29 cellular contexts compared by ENCODE assay signal in the genomic region with DNA sequence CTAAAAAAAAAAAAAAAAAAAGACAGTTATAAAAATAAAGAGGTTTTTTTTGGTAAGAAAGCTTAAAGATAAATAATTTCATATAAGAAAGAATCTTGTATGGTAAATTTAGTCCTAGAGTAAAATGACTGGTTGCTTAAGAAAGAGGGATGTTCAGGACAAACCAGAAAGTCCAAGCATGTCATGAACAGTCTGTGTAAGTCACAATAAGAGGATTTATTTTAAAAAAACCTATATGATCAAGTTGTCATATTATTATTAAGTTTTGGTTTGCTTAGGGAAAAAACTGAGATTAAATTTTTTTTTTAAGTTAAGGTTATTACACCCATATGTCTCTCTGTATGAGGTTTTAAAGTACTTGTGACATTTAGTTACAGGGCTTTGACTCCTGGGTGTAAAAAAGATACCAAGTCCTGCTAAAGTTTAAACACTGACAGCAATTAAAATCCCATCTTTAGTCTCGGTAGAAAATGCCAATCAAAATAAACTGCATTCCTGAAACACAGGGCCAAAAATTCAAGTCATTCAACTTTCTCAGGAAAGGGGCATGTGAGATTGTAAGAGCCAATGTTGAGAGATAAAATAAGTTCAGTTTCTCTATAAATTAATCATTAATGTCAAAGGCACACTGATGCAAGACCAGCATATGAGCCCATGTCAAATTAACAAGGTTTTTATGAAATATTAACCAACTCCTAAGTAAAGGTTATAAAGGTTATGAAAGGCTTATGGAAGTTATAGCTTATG. TPM values are rescaled to one million over a fixed set of nuclear protein-coding genes. Genes with fewer than 3 reads are reported as not detected.
DNase-seq lines count a peak whose midpoint lies in the region; TF ChIP-seq lines count a peak whose summit lies in the region.
"Had no signal": no experiment of that assay in that cellular context is flagged by ENCODE, and none has a peak within 500 bp of the region (broad histone marks: within the 10 kb centered on the region; RNA-seq: fewer than 3 reads in every experiment).

No MANE protein-coding gene starts in this region.

- peak overlapping the region; percentile 32 for H3K4me3 Mint-ChIP-seq in endothelial cell (ENCODE audit: unreplicated experiment)
- H3K4me3 Mint-ChIP-seq in activated naive CD4-positive, alpha-beta T cell treated with anti-CD3 and anti-CD28 coated beads, Interleukin-2, amount 10 ng/mL, durations not matched to agents 7 days and 5 days = no peak overlapping the region
- H3K4me3 Mint-ChIP-seq: activated CD4-positive, alpha-beta memory T cell treated with anti-CD3 and anti-CD28 coated beads for 36 hours; activated naive CD8-positive, alpha-beta T cell treated with anti-CD3 and anti-CD28 coated beads, Interleukin-2, amount 10 ng/mL, durations not matched to agents 7 days and 5 days; CD4-positive, alpha-beta T cell; mesothelial cell of epicardium; naive thymus-derived CD4-positive, alpha-beta T cell had no signal

- no peaks in the 10 kb centered on the region for H3K4me1 Mint-ChIP-seq in endothelial cell (ENCODE audit: unreplicated experiment)
- H3K4me1 Mint-ChIP-seq in activated naive CD4-positive, alpha-beta T cell treated with anti-CD3 and anti-CD28 coated beads, Interleukin-2, amount 10 ng/mL, durations not matched to agents 7 days and 5 days = peaks cover 18% of the 10 kb centered on the region
- H3K4me1 Mint-ChIP-seq: mesothelial cell of epicardium had no signal

- CTCF ChIA-PET in HEK293 (lab: Yijun Ruan, JAX) = interaction anchor here (0.7 to 1.0 kb wide), 2 partner anchors 23 to 35 kb away, joined by 8 to 10 read pairs; no protein-coding TSS in a partner anchor
- CTCF ChIA-PET in activated naive CD4-positive, alpha-beta T cell treated with anti-CD3 and anti-CD28 coated beads, Interleukin-2, amount 10 ng/mL, durations not matched to agents 7 days and 5 days (lab: Charles Lee) = no interaction called here

- peaks cover 3% of the 10 kb centered on the region for H3K27me3 Mint-ChIP-seq in endothelial cell (ENCODE audit: unreplicated experiment)
- H3K27me3 Mint-ChIP-seq in activated naive CD4-positive, alpha-beta T cell treated with anti-CD3 and anti-CD28 coated beads, Interleukin-2, amount 10 ng/mL, durations not matched to agents 7 days and 5 days = peaks cover 46% of the 10 kb centered on the region

- no peak overlapping the region for H3K4me3 ChIP-seq in HEK293 (ENCODE audit: low read depth, low read length)
- H3K4me3 ChIP-seq: esophagus muscularis mucosa, gastrocnemius medialis, left ventricle myocardium inferior, upper lobe of left lung had no signal

- DNase-seq in ELR (ENCODE audit: low read depth) = peak; percentile 37
- DNase-seq in NCI-H69 (lab: John Stamatoyannopoulos, UW) = peak; percentile 17
- no peak for DNase-seq in endothelial cell (ENCODE audit: low spot score)
- DNase-seq in activated naive CD4-positive, alpha-beta T cell treated with anti-CD3 and anti-CD28 coated beads, Interleukin-2, amount 10 ng/mL, durations not matched to agents 7 days and 5 days = no peak
- DNase-seq in NCI-H1436 (lab: John Stamatoyannopoulos, UW) = no peak
- no peak for DNase-seq in NCI-H774 (lab: John Stamatoyannopoulos, UW)
- no peak for DNase-seq in glomerular visceral epithelial cell (ENCODE audit: extremely low spot score)
- DNase-seq: activated CD4-positive, alpha-beta memory T cell treated with anti-CD3 and anti-CD28 coated beads for 36 hours; activated CD4-positive, CD25-positive, alpha-beta regulatory T cell; activated CD8-positive, alpha-beta memory T cell treated with anti-CD3 and anti-CD28 coated beads, Interleukin-2, amount 50 U/mL, for 48 hours; activated naive CD8-positive, alpha-beta T cell treated with anti-CD3 and anti-CD28 coated beads, Interleukin-2, amount 10 ng/mL, durations not matched to agents 7 days and 5 days; CD4-positive, alpha-beta T cell; effector memory CD4-positive, alpha-beta T cell; gastrocnemius medialis; hypothalamus; Kasumi-1; left ventricle myocardium inferior; naive thymus-derived CD4-positive, alpha-beta T cell; NCI-H1105; NCI-H2081; NCI-H526 treated with DMSO at 0.1 percent for 48 hours; small intestine; stimulated activated CD4-positive, alpha-beta T cell treated with anti-CD3 and anti-CD28 coated beads, Interleukin-2, amount 100 ng/mL, for 24 hours; upper lobe of left lung had no signal

- H3K36me3 ChIP-seq in HEK293 (ENCODE audit: control insufficient read depth in 2 of 2, insufficient read depth in 1 of 2, low read length in 2 of 2) = no peaks in the 10 kb centered on the region
- H3K36me3 ChIP-seq: esophagus muscularis mucosa, gastrocnemius medialis, left ventricle myocardium inferior, upper lobe of left lung had no signal

- H3K36me3 Mint-ChIP-seq in endothelial cell (ENCODE audit: low read depth, unreplicated experiment) = peaks cover 6% of the 10 kb centered on the region
- H3K36me3 Mint-ChIP-seq in activated naive CD4-positive, alpha-beta T cell treated with anti-CD3 and anti-CD28 coated beads, Interleukin-2, amount 10 ng/mL, durations not matched to agents 7 days and 5 days = peaks cover 31% of the 10 kb centered on the region

- POLR2A ChIA-PET in HEK293 (lab: Yijun Ruan, JAX) = no interaction called here

- no peaks in the 10 kb centered on the region for H3K4me1 ChIP-seq in HEK293 (ENCODE audit: control insufficient read depth, insufficient read depth, low read length)
- H3K4me1 ChIP-seq: esophagus muscularis mucosa, gastrocnemius medialis, left ventricle myocardium inferior, upper lobe of left lung had no signal

- no peak overlapping the region for H3K27ac ChIP-seq in HEK293 (ENCODE audit: extremely low read depth, low read depth, low read length)
- H3K27ac ChIP-seq: esophagus muscularis mucosa, gastrocnemius medialis, left ventricle myocardium inferior, upper lobe of left lung had no signal

- peaks cover 4% of the 10 kb centered on the region for H3K9me3 Mint-ChIP-seq in endothelial cell (ENCODE audit: unreplicated experiment)
- peaks cover 44% of the 10 kb centered on the region for H3K9me3 Mint-ChIP-seq in activated naive CD4-positive, alpha-beta T cell treated with anti-CD3 and anti-CD28 coated beads, Interleukin-2, amount 10 ng/mL, durations not matched to agents 7 days and 5 days
- H3K9me3 Mint-ChIP-seq: CD4-positive, alpha-beta T cell had no signal

- H3K9me3 ChIP-seq in HEK293 (ENCODE audit: control insufficient read depth, insufficient read depth, low read depth, low read length) = no peaks in the 10 kb centered on the region
- H3K9me3 ChIP-seq: esophagus muscularis mucosa, gastrocnemius medialis had no signal

- TF ChIP-seq CTCF in HEK293 (tag by site-specific recombination; IDR thresholded peaks at IDR 0.05) (no peak), endothelial cell (IDR thresholded peaks at IDR 0.05; ENCODE audit: unreplicated experiment) (no peak)

- no peak overlapping the region for H3K27ac Mint-ChIP-seq in endothelial cell (ENCODE audit: unreplicated experiment)
- H3K27ac Mint-ChIP-seq in activated naive CD4-positive, alpha-beta T cell treated with anti-CD3 and anti-CD28 coated beads, Interleukin-2, amount 10 ng/mL, durations not matched to agents 7 days and 5 days = no peak overlapping the region
- H3K27ac Mint-ChIP-seq: activated CD4-positive, alpha-beta memory T cell treated with anti-CD3 and anti-CD28 coated beads for 36 hours; activated naive CD8-positive, alpha-beta T cell treated with anti-CD3 and anti-CD28 coated beads, Interleukin-2, amount 10 ng/mL, durations not matched to agents 7 days and 5 days; activated T-helper 2 cell treated with anti-CD3 and anti-CD28 coated beads, Interferon-gamma antibody, Interleukin-2, Interleukin-4, amounts not matched to agents 10 μg/mL and 5 μg/mL and 100 μg/mL, durations not matched to agents 14 hours and 24 hours and 36 hours; CD4-positive, alpha-beta T cell; mesothelial cell of epicardium; naive thymus-derived CD4-positive, alpha-beta T cell had no signal

TF ChIP-seq in HEK293, 187 proteins besides CTCF, POLR2A, EP300 and RAD21 (continues in another document):
- no peak for TF ChIP-seq ZNF560 (tag by site-specific recombination; IDR thresholded peaks at IDR 0.05; ENCODE audit: borderline replicate concordance)
- TF ChIP-seq ZNF426 (tag by site-specific recombination; IDR thresholded peaks at IDR 0.05) = no peak
- no peak for TF ChIP-seq ZNF776 (tag by site-specific recombination; IDR thresholded peaks at IDR 0.05; ENCODE audit: borderline replicate concordance)
- peak; percentile 99 for TF ChIP-seq SETDB1 (IDR thresholded peaks at IDR 0.05; ENCODE audit: insufficient read length, low read length)
- TF ChIP-seq SCRT2 (tag by site-specific recombination; IDR thresholded peaks at IDR 0.05) = no peak
- 0 out of 2 replicates have a peak, but pooled peaks have one; percentile 55 for TF ChIP-seq ZNF626 (tag by site-specific recombination; IDR thresholded peaks at IDR 0.05)
- no peak for TF ChIP-seq ZNF366 (tag by site-specific recombination; conservative IDR thresholded peaks at IDR 0.05)
- no peak for TF ChIP-seq ZFP3 (tag by site-specific recombination; IDR thresholded peaks at IDR 0.05; ENCODE audit: low read depth)
- TF ChIP-seq ZNF747 (tag by site-specific recombination; IDR thresholded peaks at IDR 0.05) = no peak
- TF ChIP-seq, protein P1, sequence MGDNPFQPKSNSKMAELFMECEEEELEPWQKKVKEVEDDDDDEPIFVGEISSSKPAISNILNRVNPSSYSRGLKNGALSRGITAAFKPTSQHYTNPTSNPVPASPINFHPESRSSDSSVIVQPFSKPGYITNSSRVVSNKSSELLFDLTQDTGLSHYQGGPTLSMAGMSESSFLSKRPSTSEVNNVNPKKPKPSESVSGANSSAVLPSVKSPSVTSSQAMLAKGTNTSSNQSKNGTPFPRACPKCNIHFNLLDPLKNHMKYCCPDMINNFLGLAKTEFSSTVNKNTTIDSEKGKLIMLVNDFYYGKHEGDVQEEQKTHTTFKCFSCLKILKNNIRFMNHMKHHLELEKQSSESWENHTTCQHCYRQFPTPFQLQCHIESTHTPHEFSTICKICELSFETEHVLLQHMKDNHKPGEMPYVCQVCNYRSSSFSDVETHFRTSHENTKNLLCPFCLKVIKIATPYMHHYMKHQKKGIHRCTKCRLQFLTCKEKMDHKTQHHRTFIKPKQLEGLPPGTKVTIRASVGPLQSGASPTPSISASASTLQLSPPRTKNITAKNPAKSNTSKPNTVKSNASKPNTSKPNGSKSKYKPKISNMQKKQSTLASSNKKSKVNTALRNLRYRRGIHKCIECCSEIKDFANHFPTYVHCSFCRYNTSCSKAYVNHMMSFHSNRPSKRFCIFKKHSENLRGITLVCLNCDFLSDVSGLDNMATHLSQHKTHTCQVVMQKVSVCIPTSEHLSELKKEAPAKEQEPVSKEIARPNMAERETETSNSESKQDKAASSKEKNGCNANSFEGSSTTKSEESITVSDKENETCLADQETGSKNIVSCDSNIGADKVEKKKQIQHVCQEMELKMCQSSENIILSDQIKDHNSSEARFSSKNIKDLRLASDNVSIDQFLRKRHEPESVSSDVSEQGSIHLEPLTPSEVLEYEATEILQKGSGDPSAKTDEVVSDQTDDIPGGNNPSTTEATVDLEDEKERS (tag by site-specific recombination; IDR thresholded peaks at IDR 0.05) = peak; percentile 86; the same call in 1 of the 2 replicates

RNA-seq across cellular contexts. Expression of a gene that starts 8.5 kb away (rescaled TPM):
- total RNA-seq in endothelial cell (ENCODE audit: unreplicated experiment) = 4.7 TPM
- total RNA-seq: G401 had no signal

Comparison
In these comparisons a context has a peak if more than half of its experiments do, and no peak if none do; other contexts are left out.
1. DNase-seq: peak in ELR (single experiment) and NCI-H69 (single experiment); none in endothelial cell (single experiment), activated naive CD4-positive, alpha-beta T cell treated with anti-CD3 and anti-CD28 coated beads, Interleukin-2, amount 10 ng/mL, durations not matched to agents 7 days and 5 days (single experiment), NCI-H1436 (single experiment), NCI-H774 (single experiment) and glomerular visceral epithelial cell (single experiment).